Comparison of ENCODE assay signal across 15 cellular contexts in the genomic region with DNA sequence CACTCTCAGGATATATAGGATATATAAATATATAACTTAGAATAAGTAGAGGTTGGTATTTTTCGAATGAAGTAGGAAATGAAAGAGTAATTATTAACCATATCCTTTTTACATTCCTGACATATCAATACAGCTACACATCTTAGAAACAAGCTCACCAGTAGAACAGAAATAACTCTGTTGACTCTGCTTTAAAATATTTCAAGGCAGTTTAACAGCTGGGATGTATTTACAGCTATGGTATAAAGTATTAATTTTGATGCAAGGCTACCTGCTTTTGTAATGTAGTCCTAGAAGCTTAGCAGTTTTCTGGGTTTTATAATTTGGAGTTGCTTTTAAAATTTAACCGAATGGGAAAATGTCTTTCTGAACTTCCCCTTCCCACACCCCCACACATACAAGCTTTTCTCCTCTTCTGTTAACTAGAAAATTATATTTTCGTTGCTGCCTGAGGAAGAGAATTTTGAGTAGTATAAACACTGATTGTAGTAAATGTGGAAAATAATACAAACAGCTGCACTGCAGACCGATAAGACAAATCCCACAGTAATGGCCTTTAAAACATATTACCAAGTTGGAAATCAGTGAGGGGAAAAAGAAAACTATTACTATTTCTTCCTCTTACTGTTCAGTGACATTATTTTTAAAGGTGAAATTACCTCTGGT.
DNase-seq lines count a peak whose midpoint lies in the region; ATAC-seq and TF ChIP-seq lines count a peak whose summit lies in the region.
"Had no signal": no experiment of that assay in that cellular context is flagged by ENCODE, and none has a peak within 500 bp of the region (broad histone marks: within the 10 kb centered on the region; RNA-seq: fewer than 3 reads in every experiment).

No MANE protein-coding gene starts in this region.

- H3K9me3 Mint-ChIP-seq in progenitor cell of endocrine pancreas (ENCODE audit: low read depth) (no peaks in the 10 kb centered on the region), T-cell (no peaks in the 10 kb centered on the region)

- H3K4me3 Mint-ChIP-seq in progenitor cell of endocrine pancreas (ENCODE audit: low read depth): no peak overlapping the region
- no peak overlapping the region for H3K4me3 Mint-ChIP-seq in T-cell

- H3K27ac ChIP-seq in foreskin keratinocyte (no peak overlapping the region), coronary artery (no peak overlapping the region)
- H3K27ac ChIP-seq: VCaP had no signal

- peaks cover 5% of the 10 kb centered on the region for H3K36me3 ChIP-seq in adipocyte (ENCODE audit: control insufficient read depth, insufficient read depth, low read length, severe bottlenecking)

- CTCF ChIA-PET in T-cell (lab: Charles Lee): no interaction called here

- ATAC-seq in foreskin keratinocyte: peak; percentile 24
- ATAC-seq in T-cell (replicated peaks in 1 of 4): no peak

- H3K9ac ChIP-seq in adipocyte (ENCODE audit: low read length): no peak overlapping the region

- H3K4me1 ChIP-seq in adipocyte (ENCODE audit: control insufficient read depth, insufficient read depth, low read length) (peaks cover 10% of the 10 kb centered on the region), foreskin keratinocyte (peaks cover 7% of the 10 kb centered on the region)

- H3K27ac Mint-ChIP-seq in progenitor cell of endocrine pancreas (peak overlapping the region; percentile 86), T-cell (no peak overlapping the region)

- POLR2A ChIA-PET in T-cell (lab: Charles Lee): no interaction called here

- H3K27me3 ChIP-seq in adipocyte (replicated peaks; ENCODE audit: control insufficient read depth, insufficient read depth, low read length) (no peaks in the 10 kb centered on the region), foreskin keratinocyte (no peaks in the 10 kb centered on the region)

- H3K9me3 ChIP-seq in adipocyte (ENCODE audit: control insufficient read depth, low read length): no peaks in the 10 kb centered on the region

- DNase-seq in HCEC 1CT (peak; percentile 82), adipocyte (ENCODE audit: low read depth) (peak; percentile 59), foreskin keratinocyte (peak in 1 of 2 donors; percentile 32), progenitor cell of endocrine pancreas (ENCODE audit: low spot score, unreplicated experiment) (no peak), T-cell (no peak), NCI-H748 treated with DMSO at 0.1 percent for 48 hours (lab: John Stamatoyannopoulos, UW) (no peak), coronary artery (ENCODE audit: low spot score) (no peak)
- no peak for DNase-seq in activated CD4-positive, alpha-beta T cell treated with anti-CD3 and anti-CD28 coated beads for 48 hours
- DNase-seq: activated T-cell treated with anti-CD3 and anti-CD28 coated beads, Interleukin-2, amount 50 U/mL, for 1 hour; head of caudate nucleus; KBM-7; NCI-H2171 treated with DMSO at 0.1 percent for 48 hours; RPMI8226; stimulated activated CD4-positive, alpha-beta T cell treated with anti-CD3 and anti-CD28 coated beads, Interleukin-12 subunit alpha, Interleukin-12 subunit beta, amount 100 ng/mL, for 4 hours had no signal

- H3K36me3 Mint-ChIP-seq in progenitor cell of endocrine pancreas (ENCODE audit: insufficient read depth): peaks cover 7% of the 10 kb centered on the region
- H3K36me3 Mint-ChIP-seq in T-cell: peaks cover 13% of the 10 kb centered on the region

- peak overlapping the region; percentile 9 for H3K4me3 ChIP-seq in adipocyte (ENCODE audit: low read length)
- no peak overlapping the region for H3K4me3 ChIP-seq in coronary artery

- TF ChIP-seq CTCF in foreskin keratinocyte (conservative IDR thresholded peaks at IDR 0.05): no peak
- TF ChIP-seq CTCF in progenitor cell of endocrine pancreas (IDR thresholded peaks at IDR 0.05; ENCODE audit: unreplicated experiment): no peak
- TF ChIP-seq CTCF in coronary artery (IDR thresholded peaks at IDR 0.05): no peak

- no peaks in the 10 kb centered on the region for H3K27me3 Mint-ChIP-seq in progenitor cell of endocrine pancreas
- H3K27me3 Mint-ChIP-seq in T-cell: no peaks in the 10 kb centered on the region

- H3K4me1 Mint-ChIP-seq in progenitor cell of endocrine pancreas (ENCODE audit: low read depth) (peaks cover 16% of the 10 kb centered on the region), T-cell (no peaks in the 10 kb centered on the region)

Comparison
In these comparisons a context has a peak if more than half of its experiments do, and no peak if none do; other contexts are left out.
1. DNase-seq: peak in HCEC 1CT (single experiment) and adipocyte (single experiment); none in progenitor cell of endocrine pancreas (single experiment), activated CD4-positive, alpha-beta T cell treated with anti-CD3 and anti-CD28 coated beads for 48 hours (single experiment), T-cell (0 of 34), NCI-H748 treated with DMSO at 0.1 percent for 48 hours (single experiment) and coronary artery (single experiment).